Comparison of ENCODE assay signal across 22 cellular contexts in the genomic region with DNA sequence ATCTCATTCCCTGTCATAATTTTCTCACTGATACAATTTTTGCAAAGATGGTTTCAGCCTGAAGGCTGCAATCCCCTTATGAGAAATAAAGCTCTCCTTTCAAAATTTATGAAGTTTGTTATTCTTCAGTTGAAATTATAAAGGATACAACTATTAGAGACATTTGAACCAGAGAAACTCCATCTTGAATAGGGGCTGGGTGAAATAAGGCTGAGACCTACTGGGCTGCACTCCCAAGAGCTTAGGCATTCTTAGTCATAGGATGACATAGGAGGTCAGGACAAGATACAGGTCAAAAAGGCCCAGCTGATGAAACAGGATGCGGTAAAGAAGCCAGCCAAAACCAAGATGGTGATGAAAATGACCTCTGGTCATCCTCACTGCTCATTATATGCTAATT.
DNase-seq lines count a peak whose midpoint lies in the region; ATAC-seq, FAIRE-seq and TF ChIP-seq lines count a peak whose summit lies in the region.
"Had no signal": no experiment of that assay in that cellular context is flagged by ENCODE, and none has a peak within 500 bp of the region (broad histone marks: within the 10 kb centered on the region; RNA-seq: fewer than 3 reads in every experiment).

No MANE protein-coding gene starts in this region.

- H3K27me3 Mint-ChIP-seq in stimulated activated naive CD8-positive, alpha-beta T cell treated with anti-CD3 and anti-CD28 coated beads, Interleukin-15, amount 100 ng/mL, for 72 hours, result peaks cover 44% of the 10 kb centered on the region
- H3K27me3 Mint-ChIP-seq in nephron progenitor cell (ENCODE audit: low read depth, poor library complexity), result peaks cover 7% of the 10 kb centered on the region
- H3K27me3 Mint-ChIP-seq: CD4-positive, alpha-beta T cell; stimulated activated memory B cell treated with anti-CD40 and anti-IgM and Interleukin-4, amounts not matched to agents 10 μg/mL and 1 μg/mL and 100 μg/mL, for 72 hours had no signal

- TF ChIP-seq CTCF in nephron progenitor cell (IDR thresholded peaks at IDR 0.05), result no peak

- no peak overlapping the region for H3K27ac Mint-ChIP-seq in stimulated activated naive CD8-positive, alpha-beta T cell treated with anti-CD3 and anti-CD28 coated beads, Interleukin-15, amount 100 ng/mL, for 72 hours
- no peak overlapping the region for H3K27ac Mint-ChIP-seq in nephron progenitor cell
- H3K27ac Mint-ChIP-seq: CD4-positive, alpha-beta T cell; stimulated activated memory B cell treated with anti-CD40 and anti-IgM and Interleukin-4, amounts not matched to agents 10 μg/mL and 1 μg/mL and 100 μg/mL, for 72 hours had no signal

- FAIRE-seq in RCC 7860 (lab: Jason Lieb, UNC), result peak; percentile 84

- ATAC-seq in stimulated activated naive CD8-positive, alpha-beta T cell treated with anti-CD3 and anti-CD28 coated beads, Interleukin-15, amount 100 ng/mL, for 72 hours, result peak; percentile 37
- ATAC-seq in stimulated activated naive CD8-positive, alpha-beta T cell treated with anti-CD3 and anti-CD28 coated beads, Interleukin-15, Interleukin-2, amounts not matched to agents 100 U/mL and 50 U/mL, for 24 hours, result no peak
- ATAC-seq in GM21619 (IDR thresholded peaks at IDR 0.05; ENCODE audit: unreplicated experiment), result no peak
- ATAC-seq in GM21723 (IDR thresholded peaks at IDR 0.05; ENCODE audit: unreplicated experiment), result no peak
- ATAC-seq: gastroesophageal sphincter; left colon; Panc1; stimulated activated memory B cell treated with anti-CD40 and anti-IgM and Interleukin-4, amounts not matched to agents 10 μg/mL and 1 μg/mL and 100 μg/mL, for 72 hours had no signal

- no peaks in the 10 kb centered on the region for H3K9me3 Mint-ChIP-seq in stimulated activated naive CD8-positive, alpha-beta T cell treated with anti-CD3 and anti-CD28 coated beads, Interleukin-15, amount 100 ng/mL, for 72 hours
- H3K9me3 Mint-ChIP-seq in nephron progenitor cell, result peaks cover 19% of the 10 kb centered on the region
- H3K9me3 Mint-ChIP-seq: CD4-positive, alpha-beta T cell had no signal

- peaks cover 22% of the 10 kb centered on the region for H3K4me1 Mint-ChIP-seq in stimulated activated naive CD8-positive, alpha-beta T cell treated with anti-CD3 and anti-CD28 coated beads, Interleukin-15, amount 100 ng/mL, for 72 hours
- peaks cover 29% of the 10 kb centered on the region for H3K4me1 Mint-ChIP-seq in nephron progenitor cell

- DNase-seq in stimulated activated naive CD8-positive, alpha-beta T cell treated with anti-CD3 and anti-CD28 coated beads, Interleukin-15, amount 100 ng/mL, for 72 hours, result no peak
- no peak for DNase-seq in stimulated activated naive CD8-positive, alpha-beta T cell treated with anti-CD3 and anti-CD28 coated beads, Interleukin-15, Interleukin-2, amounts not matched to agents 100 U/mL and 50 U/mL, for 24 hours
- DNase-seq in RCC 7860 (ENCODE audit: low spot score) (peak; percentile 74), fibroblast of gingiva (ENCODE audit: low read depth) (peak; percentile 71), nephron progenitor cell (no peak), DMS 273 (lab: John Stamatoyannopoulos, UW; ENCODE audit: unreplicated experiment) (no peak)
- DNase-seq: activated CD4-positive, alpha-beta T cell treated with anti-CD3 and anti-CD28 coated beads for 48 hours; activated CD8-positive, alpha-beta memory T cell treated with anti-CD3 and anti-CD28 coated beads, Interleukin-2, amount 50 U/mL, for 4 hours; CD4-positive, alpha-beta T cell; DMS79; H7; Karpas-422; left colon; midbrain; NCI-H146; NCI-H82; SW 1271 had no signal

- peaks cover 12% of the 10 kb centered on the region for H3K36me3 Mint-ChIP-seq in nephron progenitor cell (ENCODE audit: low read depth)

- no peak overlapping the region for H3K4me3 Mint-ChIP-seq in stimulated activated naive CD8-positive, alpha-beta T cell treated with anti-CD3 and anti-CD28 coated beads, Interleukin-15, amount 100 ng/mL, for 72 hours
- H3K4me3 Mint-ChIP-seq in nephron progenitor cell, result no peak overlapping the region
- H3K4me3 Mint-ChIP-seq: CD4-positive, alpha-beta T cell; stimulated activated memory B cell treated with anti-CD40 and anti-IgM and Interleukin-4, amounts not matched to agents 10 μg/mL and 1 μg/mL and 100 μg/mL, for 72 hours had no signal

Comparison
In these comparisons a context has a peak if more than half of its experiments do, and no peak if none do; other contexts are left out.
1. DNase-seq: peak in RCC 7860 (single experiment) and fibroblast of gingiva (single experiment); none in stimulated activated naive CD8-positive, alpha-beta T cell treated with anti-CD3 and anti-CD28 coated beads, Interleukin-15, amount 100 ng/mL, for 72 hours (0 of 2), stimulated activated naive CD8-positive, alpha-beta T cell treated with anti-CD3 and anti-CD28 coated beads, Interleukin-15, Interleukin-2, amounts not matched to agents 100 U/mL and 50 U/mL, for 24 hours (single experiment), nephron progenitor cell (single experiment) and DMS 273 (single experiment).